Comparison of ENCODE assay signal across 27 cellular contexts in genomic region chr7:76371396-76371795, GRCh38.
"Had no signal": no experiment of that assay in that cellular context is flagged by ENCODE, and none has a peak within 500 bp of the region (broad histone marks: within the 10 kb centered on the region; RNA-seq: fewer than 3 reads in every experiment).

No MANE protein-coding gene starts in this region.

- H3K27me3 ChIP-seq: cardiac muscle cell, SJCRH30 had no signal

- H2AFZ ChIP-seq: PC-9 had no signal

- H3K4me2 ChIP-seq: PC-9 had no signal

- ATAC-seq: activated CD8-positive, alpha-beta memory T cell treated with anti-CD3 and anti-CD28 coated beads, Interleukin-2, amount 10 ng/mL, durations not matched to agents 7 days and 5 days had no signal

- H3K9me3 ChIP-seq: SJCRH30 had no signal

- H3K4me3 ChIP-seq: cardiac muscle cell, PC-9, SJCRH30, SK-N-MC had no signal

- DNase-seq: activated CD4-positive, alpha-beta memory T cell treated with anti-CD3 and anti-CD28 coated beads, Interleukin-2, amount 10 ng/mL, durations not matched to agents 7 days and 5 days; activated CD4-positive, alpha-beta T cell treated with anti-CD3 and anti-CD28 coated beads for 1 hour; activated CD4-positive, alpha-beta T cell treated with anti-CD3 and anti-CD28 coated beads for 48 hours; activated CD4-positive, CD25-positive, alpha-beta regulatory T cell; activated CD8-positive, alpha-beta memory T cell treated with anti-CD3 and anti-CD28 coated beads for 24 hours; activated CD8-positive, alpha-beta memory T cell treated with anti-CD3 and anti-CD28 coated beads, Interleukin-2, amount 10 ng/mL, durations not matched to agents 7 days and 5 days; activated CD8-positive, alpha-beta memory T cell treated with anti-CD3 and anti-CD28 coated beads, Interleukin-2, amount 50 U/mL, for 48 hours; activated effector memory CD4-positive, alpha-beta T cell treated with Interleukin-2 at 50 U/mL for 16 hours; activated naive CD4-positive, alpha-beta T cell treated with anti-CD3 and anti-CD28 coated beads, Interleukin-2, amount 50 U/mL, for 16 hours; activated naive CD8-positive, alpha-beta T cell treated with anti-CD3 and anti-CD28 coated beads for 36 hours; activated T-cell treated with anti-CD3 and anti-CD28 coated beads, Interleukin-2, amount 50 U/mL, for 48 hours; amniotic stem cell; Karpas-422; MV-4-11; NCI-H1092; NCI-H1436 treated with DMSO at 0.1 percent for 48 hours; NCI-H1694 treated with DMSO at 0.1 percent for 48 hours; NCI-H2029; NCI-H345; NCI-H524 treated with DMSO at 0.1 percent for 48 hours; PC-9; SHP77; SJCRH30; T1000; WERI-Rb-1 had no signal

- H3K4me1 ChIP-seq: SJCRH30 had no signal

- H3K36me3 ChIP-seq: cardiac muscle cell, SJCRH30, WERI-Rb-1 had no signal

- H3K27ac ChIP-seq: cardiac muscle cell, PC-9, SJCRH30, SK-N-MC, WERI-Rb-1 had no signal
